ENCODE assay signal across 16 cellular contexts in genomic region chr1:53740621-53741105, GRCh38. TPM values are rescaled to one million over a fixed set of nuclear protein-coding genes. Genes with fewer than 3 reads are reported as not detected.
DNase-seq lines count a peak whose midpoint lies in the region; ATAC-seq and TF ChIP-seq lines count a peak whose summit lies in the region.
"Had no signal": no experiment of that assay in that cellular context is flagged by ENCODE, and none has a peak within 500 bp of the region (broad histone marks: within the 10 kb centered on the region; RNA-seq: fewer than 3 reads in every experiment).

No MANE protein-coding gene starts in this region.

- POLR2A ChIA-PET in T-cell (lab: Charles Lee) = no interaction called here

- peaks cover 64% of the 10 kb centered on the region for H3K27me3 Mint-ChIP-seq in stimulated activated naive CD8-positive, alpha-beta T cell treated with anti-CD3 and anti-CD28 coated beads, Interleukin-15, Interleukin-2, amounts not matched to agents 100 ng/mL and 50 ng/mL, for 24 hours
- peaks cover 63% of the 10 kb centered on the region for H3K27me3 Mint-ChIP-seq in stimulated activated naive CD8-positive, alpha-beta T cell treated with anti-CD3 and anti-CD28 coated beads, Interleukin-15, amount 100 ng/mL, for 72 hours
- peaks cover 34 to 51% of the 10 kb centered on the region in 2 donors for H3K27me3 Mint-ChIP-seq in T-cell
- peaks cover 58% of the 10 kb centered on the region for H3K27me3 Mint-ChIP-seq in activated CD4-positive, alpha-beta T cell treated with anti-CD3 and anti-CD28 coated beads, Interleukin-2, amount 10 ng/mL, durations not matched to agents 24 days and 14 days

- peaks cover 6% of the 10 kb centered on the region for H3K9me3 ChIP-seq in WERI-Rb-1 (ENCODE audit: severe bottlenecking)
- H3K9me3 ChIP-seq: uterus had no signal

- peaks cover 6% of the 10 kb centered on the region for H3K27me3 ChIP-seq in WERI-Rb-1 (ENCODE audit: insufficient read depth, low read depth, severe bottlenecking)

- H3K4me3 Mint-ChIP-seq in stimulated activated naive CD8-positive, alpha-beta T cell treated with anti-CD3 and anti-CD28 coated beads, Interleukin-15, Interleukin-2, amounts not matched to agents 100 ng/mL and 50 ng/mL, for 24 hours = peak overlapping the region; percentile 39
- no peak overlapping the region for H3K4me3 Mint-ChIP-seq in stimulated activated naive CD8-positive, alpha-beta T cell treated with anti-CD3 and anti-CD28 coated beads, Interleukin-15, amount 100 ng/mL, for 72 hours
- peak overlapping the region in 2 of 3 donors; percentile 29 to 41 for H3K4me3 Mint-ChIP-seq in T-cell
- no peak overlapping the region for H3K4me3 Mint-ChIP-seq in activated CD4-positive, alpha-beta T cell treated with anti-CD3 and anti-CD28 coated beads, Interleukin-2, amount 10 ng/mL, durations not matched to agents 24 days and 14 days

- no peak overlapping the region for H3K27ac ChIP-seq in WERI-Rb-1
- H3K27ac ChIP-seq: BLaER1 treated with 17β-estradiol and CSF1 and Interleukin-3, amounts not matched to agents 10 nM and 100 nM; uterus; VCaP had no signal

- H3K9me3 Mint-ChIP-seq in stimulated activated naive CD8-positive, alpha-beta T cell treated with anti-CD3 and anti-CD28 coated beads, Interleukin-15, Interleukin-2, amounts not matched to agents 100 ng/mL and 50 ng/mL, for 24 hours = peaks cover 13% of the 10 kb centered on the region
- peaks cover 8 to 9% of the 10 kb centered on the region in 2 donors for H3K9me3 Mint-ChIP-seq in stimulated activated naive CD8-positive, alpha-beta T cell treated with anti-CD3 and anti-CD28 coated beads, Interleukin-15, amount 100 ng/mL, for 72 hours
- H3K9me3 Mint-ChIP-seq in T-cell = peaks cover 3 to 9% (median 3%) of the 10 kb centered on the region in 3 donors
- peaks cover 4% of the 10 kb centered on the region for H3K9me3 Mint-ChIP-seq in activated CD4-positive, alpha-beta T cell treated with anti-CD3 and anti-CD28 coated beads, Interleukin-2, amount 10 ng/mL, durations not matched to agents 24 days and 14 days

- H3K36me3 ChIP-seq in WERI-Rb-1 = no peaks in the 10 kb centered on the region
- H3K36me3 ChIP-seq: BLaER1 treated with 17β-estradiol and CSF1 and Interleukin-3, amounts not matched to agents 10 nM and 100 nM; uterus had no signal

- H3K4me3 ChIP-seq in fibroblast of villous mesenchyme (ENCODE audit: low read depth, low read length) (no peak overlapping the region), WERI-Rb-1 (ENCODE audit: low read depth, low read length) (no peak overlapping the region)
- H3K4me3 ChIP-seq: uterus had no signal

- TF ChIP-seq CTCF in fibroblast of villous mesenchyme (IDR thresholded peaks at IDR 0.05; ENCODE audit: insufficient read depth, low read depth, low read length) (no peak), WERI-Rb-1 (IDR thresholded peaks at IDR 0.05; ENCODE audit: low read depth, low read length) (no peak)

- no peak for ATAC-seq in stimulated activated naive CD8-positive, alpha-beta T cell treated with anti-CD3 and anti-CD28 coated beads, Interleukin-15, amount 100 ng/mL, for 72 hours
- ATAC-seq in T-cell (replicated peaks in 1 of 4) = no peak

- DNase-seq in stimulated activated naive CD8-positive, alpha-beta T cell treated with anti-CD3 and anti-CD28 coated beads, Interleukin-15, amount 100 ng/mL, for 72 hours = no peak
- DNase-seq in T-cell (no peak), fibroblast of villous mesenchyme (ENCODE audit: low read depth) (peak; percentile 54), NCI-H1694 (lab: John Stamatoyannopoulos, UW) (no peak), WERI-Rb-1 (no peak)
- no peak for DNase-seq in stimulated activated CD4-positive, alpha-beta T cell treated with anti-CD3 and anti-CD28 coated beads, Interleukin-4, amount 100 ng/mL, for 4 hours
- DNase-seq in activated CD4-positive, alpha-beta T cell treated with anti-CD3 and anti-CD28 coated beads, Interleukin-2, amount 10 ng/mL, durations not matched to agents 24 days and 14 days = no peak
- DNase-seq: foreskin melanocyte, NCI-H1105, NCI-H526 treated with DMSO at 0.1 percent for 48 hours, nephron progenitor cell, Right ventricle myocardium superior, uterus had no signal

- H3K4me1 Mint-ChIP-seq in stimulated activated naive CD8-positive, alpha-beta T cell treated with anti-CD3 and anti-CD28 coated beads, Interleukin-15, Interleukin-2, amounts not matched to agents 100 ng/mL and 50 ng/mL, for 24 hours (ENCODE audit: low read depth) = no peaks in the 10 kb centered on the region
- no peaks in the 10 kb centered on the region for H3K4me1 Mint-ChIP-seq in stimulated activated naive CD8-positive, alpha-beta T cell treated with anti-CD3 and anti-CD28 coated beads, Interleukin-15, amount 100 ng/mL, for 72 hours
- peaks cover 0 to 8% (median 7%) of the 10 kb centered on the region in 3 donors for H3K4me1 Mint-ChIP-seq in T-cell
- H3K4me1 Mint-ChIP-seq in activated CD4-positive, alpha-beta T cell treated with anti-CD3 and anti-CD28 coated beads, Interleukin-2, amount 10 ng/mL, durations not matched to agents 24 days and 14 days = peaks cover 2% of the 10 kb centered on the region

- CTCF ChIA-PET in T-cell (lab: Charles Lee) = no interaction called here

- intact Hi-C loops in activated CD4-positive, alpha-beta T cell treated with anti-CD3 and anti-CD28 coated beads, Interleukin-2, amount 10 ng/mL, durations not matched to agents 24 days and 14 days (cut with micrococcal nuclease) = no loop called here

- H3K27ac Mint-ChIP-seq in stimulated activated naive CD8-positive, alpha-beta T cell treated with anti-CD3 and anti-CD28 coated beads, Interleukin-15, Interleukin-2, amounts not matched to agents 100 ng/mL and 50 ng/mL, for 24 hours = no peak overlapping the region
- no peak overlapping the region for H3K27ac Mint-ChIP-seq in stimulated activated naive CD8-positive, alpha-beta T cell treated with anti-CD3 and anti-CD28 coated beads, Interleukin-15, amount 100 ng/mL, for 72 hours
- no peak overlapping the region for H3K27ac Mint-ChIP-seq in T-cell
- H3K27ac Mint-ChIP-seq in activated CD4-positive, alpha-beta T cell treated with anti-CD3 and anti-CD28 coated beads, Interleukin-2, amount 10 ng/mL, durations not matched to agents 24 days and 14 days = no peak overlapping the region
- H3K27ac Mint-ChIP-seq: nephron progenitor cell had no signal

- peaks cover 4% of the 10 kb centered on the region for H3K36me3 Mint-ChIP-seq in stimulated activated naive CD8-positive, alpha-beta T cell treated with anti-CD3 and anti-CD28 coated beads, Interleukin-15, Interleukin-2, amounts not matched to agents 100 ng/mL and 50 ng/mL, for 24 hours (ENCODE audit: low read depth)
- no peaks in the 10 kb centered on the region for H3K36me3 Mint-ChIP-seq in T-cell
- H3K36me3 Mint-ChIP-seq in activated CD4-positive, alpha-beta T cell treated with anti-CD3 and anti-CD28 coated beads, Interleukin-2, amount 10 ng/mL, durations not matched to agents 24 days and 14 days (ENCODE audit: low read depth) = no peaks in the 10 kb centered on the region

RNA-seq across cellular contexts. Expression of gene GLIS1, which starts 1.7 kb away (rescaled TPM):
- total RNA-seq in T-cell (not detected), fibroblast of villous mesenchyme (0.43 and 0.97 TPM in 2 replicates)
- not detected in 2 replicates for total RNA-seq in activated CD4-positive, alpha-beta T cell treated with anti-CD3 and anti-CD28 coated beads, Interleukin-2, amount 10 ng/mL, durations not matched to agents 24 days and 14 days

Comparison
In these comparisons a context has a peak if more than half of its experiments do, and no peak if none do; other contexts are left out.
1. H3K4me3 Mint-ChIP-seq: peak in stimulated activated naive CD8-positive, alpha-beta T cell treated with anti-CD3 and anti-CD28 coated beads, Interleukin-15, Interleukin-2, amounts not matched to agents 100 ng/mL and 50 ng/mL, for 24 hours (single experiment) and T-cell (2 of 3); none in stimulated activated naive CD8-positive, alpha-beta T cell treated with anti-CD3 and anti-CD28 coated beads, Interleukin-15, amount 100 ng/mL, for 72 hours (0 of 2) and activated CD4-positive, alpha-beta T cell treated with anti-CD3 and anti-CD28 coated beads, Interleukin-2, amount 10 ng/mL, durations not matched to agents 24 days and 14 days (single experiment).